ENCODE assay signal across 22 cellular contexts in the genomic region with DNA sequence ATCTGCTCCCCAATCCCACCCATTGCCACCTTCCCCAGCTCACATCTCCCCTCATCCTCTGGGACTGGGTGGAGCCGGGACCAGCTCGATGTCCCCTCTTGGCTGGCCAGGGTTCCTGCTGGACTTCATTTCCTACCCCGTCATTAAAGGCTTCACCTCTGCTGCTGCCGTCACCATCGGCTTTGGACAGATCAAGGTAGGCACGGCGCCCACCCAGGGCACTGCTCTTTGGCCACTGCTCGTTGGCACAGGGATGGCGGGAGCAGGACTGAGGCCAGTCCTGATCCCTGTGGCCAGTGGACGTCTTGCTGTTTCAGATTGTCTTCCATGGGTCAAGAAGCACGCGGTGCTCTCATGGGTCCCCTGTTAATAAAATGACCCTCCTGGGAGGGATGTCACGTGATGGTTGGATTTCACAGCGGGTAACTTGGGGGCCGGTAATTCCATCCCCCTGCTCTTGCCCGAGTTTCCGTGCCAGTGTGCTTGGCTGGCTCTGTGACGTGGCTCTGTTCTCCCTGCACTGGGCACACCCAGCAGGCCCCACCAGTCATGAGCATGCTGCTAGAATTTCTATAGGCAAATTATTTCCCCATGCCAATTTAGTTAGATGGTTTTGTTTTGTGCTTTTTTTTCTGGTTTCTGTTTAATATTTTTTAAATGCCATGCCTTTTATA. TPM values are rescaled to one million over a fixed set of nuclear protein-coding genes. Genes with fewer than 3 reads are reported as not detected.
DNase-seq lines count a peak whose midpoint lies in the region; ATAC-seq and TF ChIP-seq lines count a peak whose summit lies in the region.
"Had no signal": no experiment of that assay in that cellular context is flagged by ENCODE, and none has a peak within 500 bp of the region (broad histone marks: within the 10 kb centered on the region; RNA-seq: fewer than 3 reads in every experiment).

No MANE protein-coding gene starts in this region.

- H3K4me2 ChIP-seq in mesenchymal stem cell (ENCODE audit: low read length, poor library complexity, severe bottlenecking) = no peak overlapping the region

- CTCF ChIA-PET in T-cell (lab: Charles Lee) = no interaction called here

- H2AFZ ChIP-seq in mesenchymal stem cell (ENCODE audit: low read depth, low read length) = no peak overlapping the region

- H3K27ac Mint-ChIP-seq in T-cell (peak overlapping the region in 1 of 2 donors; percentile 58), type B pancreatic cell (peak overlapping the region; percentile 34)

- DNase-seq in left ventricle myocardium superior (peak; percentile 19), heart right ventricle (no peak), T-cell (no peak), mesenchymal stem cell (no peak), type B pancreatic cell (ENCODE audit: extremely low spot score, unreplicated experiment) (no peak), HT-29 (ENCODE audit: low spot score) (no peak)
- no peak for DNase-seq in activated CD8-positive, alpha-beta memory T cell treated with anti-CD3 and anti-CD28 coated beads, Interleukin-2, amount 50 U/mL, for 4 hours
- DNase-seq: activated CD4-positive, alpha-beta T cell treated with anti-CD3 and anti-CD28 coated beads for 36 hours; activated CD8-positive, alpha-beta memory T cell treated with anti-CD3 and anti-CD28 coated beads, Interleukin-2, amount 10 ng/mL, durations not matched to agents 7 days and 5 days; activated gamma-delta T cell treated with Interleukin-2 at 50 U/mL for 16 hours; effector memory CD8-positive, alpha-beta T cell; heart left ventricle; NCI-H2029 treated with DMSO at 0.1 percent for 48 hours; NCI-H446 treated with DMSO at 0.1 percent for 48 hours; NK-92 treated with Interleukin-12 subunit alpha and Interleukin-12 subunit beta, amount 100 ng/mL, for 24 hours; stimulated activated CD4-positive, alpha-beta T cell treated with anti-CD3 and anti-CD28 coated beads, Interleukin-4, amount 100 ng/mL, for 4 hours had no signal

- H3K9me3 Mint-ChIP-seq in T-cell = no peaks in the 10 kb centered on the region
- H3K9me3 Mint-ChIP-seq in type B pancreatic cell = no peaks in the 10 kb centered on the region
- H3K9me3 Mint-ChIP-seq: effector memory CD8-positive, alpha-beta T cell had no signal

- intact Hi-C loops in left ventricle myocardium superior (cut with micrococcal nuclease) (no loop called here), heart right ventricle (cut with DNase I) (loop anchor here in 2 of 10 donors (5.0 to 10.0 kb wide), 2 partner anchors 39 to 62 kb away; a partner anchor contains a TSS)

- peak overlapping the region; percentile 20 for H4K8ac ChIP-seq in mesenchymal stem cell (ENCODE audit: low read length)

- H3K4me3 Mint-ChIP-seq in T-cell (peak overlapping the region in 2 of 3 donors; percentile 44 to 51), type B pancreatic cell (peak overlapping the region; percentile 71)
- H3K4me3 Mint-ChIP-seq: activated CD4-positive, alpha-beta T cell treated with anti-CD3 and anti-CD28 coated beads for 36 hours; activated CD8-positive, alpha-beta memory T cell treated with anti-CD3 and anti-CD28 coated beads, Interleukin-2, amount 10 ng/mL, durations not matched to agents 7 days and 5 days had no signal

- no peak overlapping the region for H2BK15ac ChIP-seq in mesenchymal stem cell (ENCODE audit: low read depth, poor library complexity, severe bottlenecking)

- no peak for ATAC-seq in left ventricle myocardium superior
- ATAC-seq in heart right ventricle = no peak
- no peak for ATAC-seq in T-cell (replicated peaks in 1 of 4)
- ATAC-seq in HG03520 (IDR thresholded peaks at IDR 0.05; ENCODE audit: unreplicated experiment) = no peak
- ATAC-seq: activated CD4-positive, alpha-beta T cell treated with anti-CD3 and anti-CD28 coated beads for 36 hours; activated CD8-positive, alpha-beta memory T cell treated with anti-CD3 and anti-CD28 coated beads, Interleukin-2, amount 10 ng/mL, durations not matched to agents 7 days and 5 days; effector memory CD8-positive, alpha-beta T cell; heart left ventricle; SK-N-SH treated with all-trans-retinoic acid at 6 μM for 48 hours had no signal

- H3K27me3 ChIP-seq in heart right ventricle = peaks cover 0 to 9% (median 0%) of the 10 kb centered on the region in 7 donors
- H3K27me3 ChIP-seq in mesenchymal stem cell (ENCODE audit: control insufficient read depth in 1 of 2, insufficient read depth in 1 of 2, low read length in 2 of 2) = no peaks in the 10 kb centered on the region
- H3K27me3 ChIP-seq: heart left ventricle had no signal

- H2BK5ac ChIP-seq in mesenchymal stem cell (ENCODE audit: low read depth, low read length, poor library complexity, severe bottlenecking) = no peak overlapping the region

- no peak for TF ChIP-seq CTCF in heart right ventricle (IDR thresholded peaks at IDR 0.05)
- no peak for TF ChIP-seq CTCF in type B pancreatic cell (conservative IDR thresholded peaks at IDR 0.05)

- POLR2A ChIA-PET in T-cell (lab: Charles Lee) = no interaction called here

- WGBS in heart right ventricle, 2 donors = 92 to 93% methylated on average over 18 of the region's 18 CpGs
- WGBS in mesenchymal stem cell = 98% methylated on average over 17 of the region's 18 CpGs

- peaks cover 21 to 35% (median 32%) of the 10 kb centered on the region in 3 donors for H3K4me1 Mint-ChIP-seq in T-cell
- H3K4me1 Mint-ChIP-seq in type B pancreatic cell (ENCODE audit: unreplicated experiment) = peaks cover 28% of the 10 kb centered on the region

- H3K27me3 Mint-ChIP-seq in T-cell (no peaks in the 10 kb centered on the region), type B pancreatic cell (no peaks in the 10 kb centered on the region)
- H3K27me3 Mint-ChIP-seq: activated CD4-positive, alpha-beta T cell treated with anti-CD3 and anti-CD28 coated beads for 36 hours; effector memory CD8-positive, alpha-beta T cell had no signal

- peaks cover 6 to 28% (median 19%) of the 10 kb centered on the region in 9 donors for H3K4me1 ChIP-seq in heart right ventricle
- H3K4me1 ChIP-seq in mesenchymal stem cell (ENCODE audit: control insufficient read depth, insufficient read depth, low read depth, low read length) = peaks cover 22% of the 10 kb centered on the region

- H3K23ac ChIP-seq in mesenchymal stem cell (ENCODE audit: low read length in 2 of 2) = no peak overlapping the region

- H3K27ac ChIP-seq in heart right ventricle (no peak overlapping the region), mesenchymal stem cell (ENCODE audit: low read length, poor library complexity, severe bottlenecking) (no peak overlapping the region)
- H3K27ac ChIP-seq: heart left ventricle, prostate gland had no signal

- no peak overlapping the region for H2BK120ac ChIP-seq in mesenchymal stem cell (ENCODE audit: low read depth, low read length)

- H2BK12ac ChIP-seq in mesenchymal stem cell (ENCODE audit: low read length in 2 of 2) = no peak overlapping the region

- no peak overlapping the region for H3K18ac ChIP-seq in mesenchymal stem cell (ENCODE audit: low read depth in 1 of 2, low read length in 2 of 2)

- no peak overlapping the region for H2AK5ac ChIP-seq in mesenchymal stem cell (ENCODE audit: low read length, severe bottlenecking)

- H3K4me3 ChIP-seq in heart right ventricle = no peak overlapping the region
- H3K4me3 ChIP-seq in mesenchymal stem cell (ENCODE audit: insufficient read depth in 1 of 2, low read depth in 1 of 2, low read length in 2 of 2) = no peak overlapping the region
- H3K4me3 ChIP-seq: heart left ventricle, lung, prostate gland had no signal

- no peak overlapping the region for H3K9ac ChIP-seq in mesenchymal stem cell (ENCODE audit: low read length)

- H3K36me3 ChIP-seq in heart right ventricle (peaks cover 0 to 39% (median under 1%) of the 10 kb centered on the region in 9 donors), mesenchymal stem cell (ENCODE audit: control insufficient read depth in 1 of 2, insufficient read depth in 2 of 2, low read depth in 1 of 2, low read length in 2 of 2) (peaks cover 28 to 47% of the 10 kb centered on the region in 2 experiments)
- H3K36me3 ChIP-seq: prostate gland had no signal

- H3K4ac ChIP-seq in mesenchymal stem cell (ENCODE audit: low read depth in 1 of 2, low read length in 2 of 2) = no peak overlapping the region

- H3K9me3 ChIP-seq in heart right ventricle (no peaks in the 10 kb centered on the region), mesenchymal stem cell (ENCODE audit: control insufficient read depth, low read length) (no peaks in the 10 kb centered on the region)
- H3K9me3 ChIP-seq: heart left ventricle, prostate gland had no signal

- no peak overlapping the region for H3K14ac ChIP-seq in mesenchymal stem cell (ENCODE audit: low read length in 2 of 2)

- H3K36me3 Mint-ChIP-seq in T-cell (peaks cover 13% of the 10 kb centered on the region), type B pancreatic cell (peaks cover 9% of the 10 kb centered on the region)
- H3K36me3 Mint-ChIP-seq: activated CD8-positive, alpha-beta memory T cell treated with anti-CD3 and anti-CD28 coated beads, Interleukin-2, amount 10 ng/mL, durations not matched to agents 7 days and 5 days had no signal

- no peak overlapping the region for H4K91ac ChIP-seq in mesenchymal stem cell (ENCODE audit: low read length)

- H3K79me1 ChIP-seq in mesenchymal stem cell (replicated peaks; ENCODE audit: low read length, poor library complexity, severe bottlenecking) = peaks cover 29% of the 10 kb centered on the region

RNA-seq across cellular contexts. Expression of a gene that starts 3.1 kb away (rescaled TPM):
- 10.6 TPM for total RNA-seq in left ventricle myocardium superior
- total RNA-seq in heart right ventricle = 1 to 10 TPM; 3.9 to 8.6 (median 5.1) TPM
- 1 to 10 TPM; 3.0 to 5.6 TPM for polyA plus RNA-seq in heart right ventricle
- 100 to 1,000 TPM in 3 of 5 donors, 10 to 100 TPM in 2; 45.9 to 123 (median 112) TPM for total RNA-seq in T-cell
- polyA plus RNA-seq in mesenchymal stem cell (2013, experiment 1 of 2) = 16.2 TPM
- polyA plus RNA-seq in mesenchymal stem cell (2013, experiment 2 of 2) = 15.6 TPM
- total RNA-seq in type B pancreatic cell (ENCODE audit: low replicate concordance) = 23.6 and 26.4 TPM in 2 replicates
- 0.94 and 2.8 TPM in 2 replicates for total RNA-seq in HT-29 (2014; rRNA removed; shearing (Covaris generic))

RNA-seq across cellular contexts. Expression of a gene that starts 3.1 kb away (rescaled TPM):
- total RNA-seq in left ventricle myocardium superior (11.4 TPM), heart right ventricle (10 to 100 TPM in 9 of 10 donors, 1 to 10 TPM in 1; 7.3 to 18.0 (median 14.0) TPM), T-cell (100 to 1,000 TPM; 133 to 197 (median 155) TPM), type B pancreatic cell (ENCODE audit: low replicate concordance) (40.5 and 45.4 TPM in 2 replicates)
- polyA plus RNA-seq in heart right ventricle = 10 to 100 TPM in 1 of 2 donors, 1 to 10 TPM in 1; 10.0 to 21.7 TPM
- 59.2 TPM for polyA plus RNA-seq in mesenchymal stem cell (2013, experiment 1 of 2)
- 59.8 TPM for polyA plus RNA-seq in mesenchymal stem cell (2013, experiment 2 of 2)
- total RNA-seq in HT-29 (2014; rRNA removed; shearing (Covaris generic)) = 4.1 and 5.9 TPM in 2 replicates

RNA-seq across cellular contexts. Expression of a gene that starts 37.4 kb away (rescaled TPM):
- total RNA-seq in left ventricle myocardium superior (25.7 TPM), heart right ventricle (10 to 100 TPM; 26.0 to 97.0 (median 31.7) TPM), T-cell (100 to 1,000 TPM; 433 to 628 (median 590) TPM), type B pancreatic cell (ENCODE audit: low replicate concordance) (47.3 and 57.0 TPM in 2 replicates)
- 10 to 100 TPM; 13.1 to 58.7 TPM for polyA plus RNA-seq in heart right ventricle
- 21.7 TPM for polyA plus RNA-seq in mesenchymal stem cell (2013, experiment 1 of 2)
- polyA plus RNA-seq in mesenchymal stem cell (2013, experiment 2 of 2) = 18.9 TPM
- 49.5 and 70.5 TPM in 2 replicates for total RNA-seq in HT-29 (2014; rRNA removed; shearing (Covaris generic))

RNA-seq across cellular contexts. Expression of a gene that starts 53.4 kb away (rescaled TPM):
- total RNA-seq in left ventricle myocardium superior (not detected), heart right ventricle (under 1 TPM in 4 of 10 donors, not detected in 6; 0.11 to 0.33 (median 0.14) TPM), T-cell (under 1 TPM in 2 of 5 donors, not detected in 3; 0.06 to 0.10 TPM), type B pancreatic cell (ENCODE audit: low replicate concordance) (1.9 and 6.7 TPM in 2 replicates)
- polyA plus RNA-seq in heart right ventricle = under 1 TPM; 0.12 to 0.22 TPM
- polyA plus RNA-seq in mesenchymal stem cell (2013, experiment 1 of 2) = 0.01 TPM
- 0.07 TPM for polyA plus RNA-seq in mesenchymal stem cell (2013, experiment 2 of 2)
- 1.7 and 9.4 TPM in 2 replicates for total RNA-seq in HT-29 (2014; rRNA removed; shearing (Covaris generic))
- total RNA-seq: activated CD4-positive, alpha-beta T cell treated with anti-CD3 and anti-CD28 coated beads for 36 hours; activated CD8-positive, alpha-beta memory T cell treated with anti-CD3 and anti-CD28 coated beads, Interleukin-2, amount 10 ng/mL, durations not matched to agents 7 days and 5 days; Daoy had no signal
- polyA plus RNA-seq: AG04450 had no signal
